ENCODE assay signal across 32 cellular contexts in the genomic region with DNA sequence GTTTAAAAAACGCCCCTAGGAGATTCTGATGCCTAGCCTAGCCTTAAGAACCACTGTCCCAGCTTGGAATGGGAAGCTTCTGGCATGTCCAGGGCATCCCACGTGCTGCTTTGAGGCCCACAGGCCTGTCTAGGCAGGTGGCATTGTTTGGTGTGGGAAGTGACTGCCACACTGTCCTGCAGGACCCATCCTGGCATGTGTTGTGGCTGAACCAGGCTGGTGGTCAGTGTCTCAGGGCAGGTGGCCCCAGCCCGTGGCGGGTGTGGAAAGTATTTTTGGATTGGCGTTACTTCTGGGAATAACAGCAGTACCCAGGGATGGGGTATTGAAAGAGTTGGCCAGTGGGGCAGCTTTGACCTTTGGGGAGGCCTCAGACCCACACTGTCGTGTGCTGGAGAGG. TPM values are rescaled to one million over a fixed set of nuclear protein-coding genes. Genes with fewer than 3 reads are reported as not detected.
DNase-seq lines count a peak whose midpoint lies in the region; ATAC-seq, FAIRE-seq and TF ChIP-seq lines count a peak whose summit lies in the region.
"Had no signal": no experiment of that assay in that cellular context is flagged by ENCODE, and none has a peak within 500 bp of the region (broad histone marks: within the 10 kb centered on the region; RNA-seq: fewer than 3 reads in every experiment).

No MANE protein-coding gene starts in this region.

- H3K9me3 ChIP-seq in HepG2 (ENCODE audit: low read length) = no peaks in the 10 kb centered on the region
- no peaks in the 10 kb centered on the region for H3K9me3 ChIP-seq in right lobe of liver
- H3K9me3 ChIP-seq in naive thymus-derived CD4-positive, alpha-beta T cell (ENCODE audit: control insufficient read depth in 2 of 3, low read length in 3 of 3) = no peaks in the 10 kb centered on the region
- H3K9me3 ChIP-seq: esophagus squamous epithelium, Peyer's patch, testis had no signal

- no peak overlapping the region for H3K4me3 Mint-ChIP-seq in activated CD4-positive, alpha-beta T cell treated with anti-CD3 and anti-CD28 coated beads for 36 hours
- H3K4me3 Mint-ChIP-seq in naive thymus-derived CD4-positive, alpha-beta T cell = no peak overlapping the region
- no peak overlapping the region for H3K4me3 Mint-ChIP-seq in HFFc6
- H3K4me3 Mint-ChIP-seq: brain; stimulated activated naive CD8-positive, alpha-beta T cell treated with anti-CD3 and anti-CD28 coated beads, Interleukin-15, Interleukin-2, amounts not matched to agents 100 ng/mL and 50 ng/mL, for 24 hours had no signal

- in situ Hi-C loops in HepG2 (cut with HindIII; ENCODE audit: extremely low pct_ligation_motif_present, low pct_unique_long_range_greater_than_20kb) = no loop called here

- no peak overlapping the region for H3K4me2 ChIP-seq in HepG2 (ENCODE audit: low read depth, low read length)

- H3K27ac ChIP-seq in HepG2 (ENCODE audit: extremely low read length, insufficient read depth, low read length) (no peak overlapping the region), right lobe of liver (no peak overlapping the region)
- H3K27ac ChIP-seq in naive thymus-derived CD4-positive, alpha-beta T cell (ENCODE audit: low read depth, low read length) = peak overlapping the region; percentile 20
- H3K27ac ChIP-seq: C4-2B, dorsolateral prefrontal cortex, foreskin keratinocyte, GM23248, testis, VCaP had no signal

- TF ChIP-seq POLR2A in HepG2 (IDR thresholded peaks at IDR 0.05; ENCODE audit: insufficient read depth in 1 of 2, low read depth in 2 of 2, low read length in 2 of 2) (no peak), right lobe of liver (IDR thresholded peaks at IDR 0.05) (no peak)

- FAIRE-seq in HepG2 (lab: Jason Lieb, UNC) = no peak
- FAIRE-seq: G401.6, small intestine had no signal

- peak overlapping the region; percentile 71 for H3K27ac Mint-ChIP-seq in activated CD4-positive, alpha-beta T cell treated with anti-CD3 and anti-CD28 coated beads for 36 hours
- H3K27ac Mint-ChIP-seq in naive thymus-derived CD4-positive, alpha-beta T cell = peak overlapping the region in 5 of 9 donors; percentile 12 to 88 (median 28)
- H3K27ac Mint-ChIP-seq in HFFc6 = no peak overlapping the region

- no peaks in the 10 kb centered on the region for H3K9me3 Mint-ChIP-seq in activated CD4-positive, alpha-beta T cell treated with anti-CD3 and anti-CD28 coated beads for 36 hours (ENCODE audit: low read depth)
- no peaks in the 10 kb centered on the region for H3K9me3 Mint-ChIP-seq in naive thymus-derived CD4-positive, alpha-beta T cell
- H3K9me3 Mint-ChIP-seq in HFFc6 = no peaks in the 10 kb centered on the region
- H3K9me3 Mint-ChIP-seq: brain; IgD-negative memory B cell; naive B cell; stimulated activated naive CD8-positive, alpha-beta T cell treated with anti-CD3 and anti-CD28 coated beads, Interleukin-15, Interleukin-2, amounts not matched to agents 100 ng/mL and 50 ng/mL, for 24 hours had no signal

- H3K27me3 Mint-ChIP-seq in activated CD4-positive, alpha-beta T cell treated with anti-CD3 and anti-CD28 coated beads for 36 hours = no peaks in the 10 kb centered on the region
- H3K27me3 Mint-ChIP-seq in naive thymus-derived CD4-positive, alpha-beta T cell = no peaks in the 10 kb centered on the region
- no peaks in the 10 kb centered on the region; the same call in 1 of the 2 replicates for H3K27me3 Mint-ChIP-seq in HFFc6 (ENCODE audit: insufficient read depth)
- H3K27me3 Mint-ChIP-seq: brain; IgD-negative memory B cell; naive B cell; stimulated activated naive CD8-positive, alpha-beta T cell treated with anti-CD3 and anti-CD28 coated beads, Interleukin-15, Interleukin-2, amounts not matched to agents 100 ng/mL and 50 ng/mL, for 24 hours had no signal

- CTCF ChIA-PET in activated CD4-positive, alpha-beta T cell treated with anti-CD3 and anti-CD28 coated beads for 36 hours (lab: Charles Lee) = interaction anchor here (0.7 to 0.8 kb wide), 3 partner anchors 15 to 203 kb away, joined by 3 to 5 read pairs (median 3); no protein-coding TSS in a partner anchor
- CTCF ChIA-PET in HepG2 (lab: Yijun Ruan, JAX; ENCODE audit: low intra/inter-chr PET ratio, low total read pairs) = no interaction called here
- CTCF ChIA-PET in naive thymus-derived CD4-positive, alpha-beta T cell (lab: Charles Lee) = interaction anchor here (0.9 kb wide), 1 partner anchor 8 kb away, joined by 4 read pairs; no protein-coding TSS in a partner anchor

- ATAC-seq in activated CD4-positive, alpha-beta T cell treated with anti-CD3 and anti-CD28 coated beads for 36 hours = no peak
- ATAC-seq in HepG2 (0 out of 3 replicates have a peak, but pooled peaks have one; percentile 10), right lobe of liver (no peak), GM21360 (IDR thresholded peaks at IDR 0.05; ENCODE audit: unreplicated experiment) (no peak)
- no peak for ATAC-seq in naive thymus-derived CD4-positive, alpha-beta T cell
- ATAC-seq: foreskin keratinocyte had no signal

- no peak for TF ChIP-seq RAD21 in HepG2 (CRISPR knock-in tag; IDR thresholded peaks at IDR 0.05)

- H3K4me1 ChIP-seq in HepG2 (ENCODE audit: insufficient read depth, low read length) (no peaks in the 10 kb centered on the region), right lobe of liver (peaks cover 0 to 10% (median 2%) of the 10 kb centered on the region in 4 donors)
- H3K4me1 ChIP-seq in naive thymus-derived CD4-positive, alpha-beta T cell (ENCODE audit: control insufficient read depth in 2 of 2, insufficient read depth in 2 of 2, low read length in 2 of 2) = peaks cover 5 to 7% of the 10 kb centered on the region in 2 donors
- H3K4me1 ChIP-seq: testis had no signal

- peaks cover 51% of the 10 kb centered on the region for H3K36me3 Mint-ChIP-seq in activated CD4-positive, alpha-beta T cell treated with anti-CD3 and anti-CD28 coated beads for 36 hours (ENCODE audit: low read depth)
- peaks cover 14 to 33% (median 18%) of the 10 kb centered on the region in 5 donors for H3K36me3 Mint-ChIP-seq in naive thymus-derived CD4-positive, alpha-beta T cell
- peaks cover 20% of the 10 kb centered on the region for H3K36me3 Mint-ChIP-seq in HFFc6 (ENCODE audit: low read depth)

- no peak for TF ChIP-seq CTCF in HepG2 (CRISPR knock-in tag; IDR thresholded peaks at IDR 0.05)
- TF ChIP-seq CTCF in right lobe of liver (IDR thresholded peaks at IDR 0.05) = no peak
- no peak for TF ChIP-seq CTCF in HFFc6 (IDR thresholded peaks at IDR 0.05)

- H3K9ac ChIP-seq in HepG2 (ENCODE audit: insufficient read depth, low read depth, low read length) = no peak overlapping the region
- H3K9ac ChIP-seq: GM23248 had no signal

- H3K79me2 ChIP-seq in HepG2 (ENCODE audit: insufficient read depth, low read length) = no peaks in the 10 kb centered on the region

- TF ChIP-seq EP300 in HepG2 (IDR thresholded peaks at IDR 0.05; ENCODE audit: low read depth in 2 of 2, low read length in 2 of 2) = no peak
- no peak for TF ChIP-seq EP300 in HepG2 (CRISPR knock-in tag; IDR thresholded peaks at IDR 0.05; ENCODE audit: borderline replicate concordance)

- H3K4me1 Mint-ChIP-seq in activated CD4-positive, alpha-beta T cell treated with anti-CD3 and anti-CD28 coated beads for 36 hours = peaks cover 34% of the 10 kb centered on the region
- peaks cover 14 to 57% (median 30%) of the 10 kb centered on the region in 7 donors for H3K4me1 Mint-ChIP-seq in naive thymus-derived CD4-positive, alpha-beta T cell
- peaks cover 21% of the 10 kb centered on the region for H3K4me1 Mint-ChIP-seq in HFFc6 (ENCODE audit: low read depth)

- BruUV-seq in HepG2 (replicated peaks; lab: Mats Ljungman, UMichigan) = no TSS peak

- DNase-seq in activated CD4-positive, alpha-beta T cell treated with anti-CD3 and anti-CD28 coated beads for 36 hours = no peak
- DNase-seq in activated CD4-positive, alpha-beta T cell treated with anti-CD3 and anti-CD28 coated beads for 1 hour = no peak
- no peak for DNase-seq in HepG2 (ENCODE audit: low spot score)
- DNase-seq in right lobe of liver = no peak
- DNase-seq in naive thymus-derived CD4-positive, alpha-beta T cell = no peak
- no peak for DNase-seq in NCI-H1417 (lab: John Stamatoyannopoulos, UW)
- no peak for DNase-seq in HFFc6
- DNase-seq: 8988T; activated CD4-positive, alpha-beta T cell treated with anti-CD3 and anti-CD28 coated beads, Interleukin-2, amount 50 U/mL, for 4 hours; amniotic stem cell; DMS79; dorsolateral prefrontal cortex; esophagus squamous epithelium; foreskin keratinocyte; GM23248; naive B cell; NCI-H1694; NCI-H446; NCI-H748 treated with DMSO at 0.1 percent for 48 hours; occipital lobe; Peyer's patch; SHP77 treated with DMSO at 0.1 percent for 48 hours; small intestine; T1000; testis had no signal

- H2AFZ ChIP-seq in HepG2 (ENCODE audit: low read length) = no peak overlapping the region
- H2AFZ ChIP-seq: GM23248 had no signal

- intact Hi-C loops in activated CD4-positive, alpha-beta T cell treated with anti-CD3 and anti-CD28 coated beads for 36 hours (cut with DNase I, micrococcal nuclease) = no loop called here
- intact Hi-C loops in HepG2 (cut with micrococcal nuclease; ENCODE audit: unreplicated experiment) (no loop called here), right lobe of liver (cut with DNase I) (no loop called here)
- intact Hi-C loops in naive thymus-derived CD4-positive, alpha-beta T cell (cut with micrococcal nuclease) = no loop called here

- POLR2A ChIA-PET in activated CD4-positive, alpha-beta T cell treated with anti-CD3 and anti-CD28 coated beads for 36 hours (lab: Charles Lee) = interaction anchor here (0.5 kb wide), 1 partner anchor 44 kb away, joined by 3 read pairs; no protein-coding TSS in a partner anchor
- POLR2A ChIA-PET in HepG2 (lab: Yijun Ruan, JAX) = interaction anchor here (1.0 kb wide), 1 partner anchor 48 kb away, joined by 3 read pairs; no protein-coding TSS in a partner anchor
- POLR2A ChIA-PET in naive thymus-derived CD4-positive, alpha-beta T cell (lab: Charles Lee) = no interaction called here

- peaks cover 26 to 64% of the 10 kb centered on the region in 2 experiments; a peak in 4 of 5 replicates for H3K36me3 ChIP-seq in HepG2 (replicated peaks in 1 of 2; ENCODE audit: control insufficient read depth in 1 of 2, insufficient read depth in 2 of 2, low read length in 2 of 2)
- H3K36me3 ChIP-seq in right lobe of liver = peaks cover 0 to 27% (median 13%) of the 10 kb centered on the region in 4 donors
- H3K36me3 ChIP-seq in naive thymus-derived CD4-positive, alpha-beta T cell (ENCODE audit: control insufficient read depth in 2 of 3, insufficient read depth in 3 of 3, low read length in 3 of 3) = peaks cover 6 to 73% (median 18%) of the 10 kb centered on the region in 3 experiments

- H3K4me3 ChIP-seq in HepG2 (replicated peaks in 1 of 3; ENCODE audit: insufficient read depth in 1 of 3, low read depth in 2 of 3, low read length in 3 of 3) (no peak overlapping the region), right lobe of liver (no peak overlapping the region)
- H3K4me3 ChIP-seq in naive thymus-derived CD4-positive, alpha-beta T cell (ENCODE audit: low read length) = no peak overlapping the region
- H3K4me3 ChIP-seq: dorsolateral prefrontal cortex, esophagus squamous epithelium, GM23248, Peyer's patch, testis had no signal

- no peaks in the 10 kb centered on the region for H3K27me3 ChIP-seq in HepG2 (ENCODE audit: control insufficient read depth in 1 of 2, insufficient read depth in 2 of 2, low read length in 2 of 2)
- no peaks in the 10 kb centered on the region for H3K27me3 ChIP-seq in right lobe of liver
- H3K27me3 ChIP-seq in naive thymus-derived CD4-positive, alpha-beta T cell (ENCODE audit: control insufficient read depth in 2 of 2, insufficient read depth in 2 of 2, low read length in 2 of 2) = no peaks in the 10 kb centered on the region
- H3K27me3 ChIP-seq: dorsolateral prefrontal cortex, esophagus squamous epithelium, foreskin keratinocyte, Peyer's patch, testis had no signal

- peaks cover 15% of the 10 kb centered on the region; the same call in 1 of the 2 replicates for H4K20me1 ChIP-seq in HepG2 (ENCODE audit: insufficient read depth, low read length)

- 99% methylated on average over 6 of the region's 6 CpGs for WGBS in HepG2 (ENCODE audit: low lambda C conversion rate)
- 100% methylated on average over 1 of the region's 6 CpGs for WGBS in right lobe of liver (ENCODE audit: insufficient coverage, low coverage, low lambda C conversion rate, missing lambda C conversion rate)

RNA-seq across cellular contexts. Expression of gene PGS1, which starts 27.9 kb away (rescaled TPM):
- 10 to 100 TPM; 73.3 to 75.0 TPM for total RNA-seq in activated CD4-positive, alpha-beta T cell treated with anti-CD3 and anti-CD28 coated beads for 36 hours
- total RNA-seq in HepG2 (2016; rRNA removed; fragmentation: Illumina TruSeq; extraction: Trizol) = 18.8 and 25.9 TPM in 2 replicates
- 10.8 and 10.9 TPM in 2 replicates for total RNA-seq in HepG2 (2016; cell fraction: cytosol; rRNA removed; fragmentation: Illumina TruSeq; extraction: Trizol; ENCODE audit: low read depth)
- total RNA-seq in HepG2 (2016; cell fraction: insoluble cytoplasmic fraction; rRNA removed; fragmentation: Illumina TruSeq; extraction: Trizol) = 14.8 and 27.5 TPM in 2 replicates
- total RNA-seq in HepG2 (2016; cell fraction: membrane; rRNA removed; fragmentation: Illumina TruSeq; extraction: Trizol) = 11.3 and 11.9 TPM in 2 replicates
- 27.4 and 30.7 TPM in 2 replicates for total RNA-seq in HepG2 (2016; cell fraction: nucleus; rRNA removed; fragmentation: Illumina TruSeq; extraction: Trizol)
- polyA plus RNA-seq in HepG2 (2011; rRNA removed) = 31.5 and 42.3 TPM in 2 replicates
- 30.6 and 33.0 TPM in 2 replicates for polyA plus RNA-seq in HepG2 (2011; cell fraction: cytosol; rRNA removed)
- polyA plus RNA-seq in HepG2 (2011; cell fraction: nucleus; rRNA removed) = 151 and 153 TPM in 2 replicates
- 18.3 and 27.7 TPM in 2 replicates for polyA plus RNA-seq in HepG2 (2012)
- 2.9 and 3.9 TPM in 2 replicates for polyA plus RNA-seq in HepG2 (2016; cell fraction: cytosol; fragmentation: Illumina TruSeq; extraction: Trizol; ENCODE audit: low read depth)
- polyA plus RNA-seq in HepG2 (2016; cell fraction: insoluble cytoplasmic fraction; fragmentation: Illumina TruSeq; extraction: Trizol; ENCODE audit: low read depth) = 12.8 and 16.5 TPM in 2 replicates
- 6.1 and 6.7 TPM in 2 replicates for polyA plus RNA-seq in HepG2 (2016; cell fraction: membrane; fragmentation: Illumina TruSeq; extraction: Trizol; ENCODE audit: low read depth)
- polyA plus RNA-seq in HepG2 (2016; cell fraction: nucleus; fragmentation: Illumina TruSeq; extraction: Trizol; ENCODE audit: insufficient read depth, low read depth) = 50.4 and 56.8 TPM in 2 replicates
- 49.2 and 54.3 TPM in 2 replicates for polyA minus RNA-seq in HepG2 (2011; rRNA and poly(A)+ RNA removed; ENCODE audit: low replicate concordance)
- polyA minus RNA-seq in HepG2 (2011; cell fraction: cytosol; rRNA and poly(A)+ RNA removed) = 13.6 and 15.2 TPM in 2 replicates
- 58.3 and 63.7 TPM in 2 replicates for polyA minus RNA-seq in HepG2 (2011; cell fraction: nucleus; rRNA and poly(A)+ RNA removed)
- 10 to 100 TPM in 5 of 6 experiments, 1 to 10 TPM in 1; 8.8 to 17.5 (median 13.4) TPM for total RNA-seq in right lobe of liver
- 10 to 100 TPM; 66.6 to 84.3 (median 82.0) TPM for total RNA-seq in naive thymus-derived CD4-positive, alpha-beta T cell
- polyA plus RNA-seq in naive thymus-derived CD4-positive, alpha-beta T cell = 10 to 100 TPM; 36.1 to 52.3 TPM
- total RNA-seq in HFFc6 (2021; fragmentation: NEBNext Ultra II Directional; extraction: Animal tissue kit (Norgen Biotek cat#: 25700)) = 10 to 100 TPM; 20.2 to 26.1 (median 24.5) TPM

RNA-seq across cellular contexts. Expression of gene SOCS3, which starts 46.5 kb away (rescaled TPM):
- total RNA-seq in activated CD4-positive, alpha-beta T cell treated with anti-CD3 and anti-CD28 coated beads for 36 hours = 100 to 1,000 TPM; 150 to 162 TPM
- total RNA-seq in HepG2 (2016; rRNA removed; fragmentation: Illumina TruSeq; extraction: Trizol) (0.66 and 0.77 TPM in 2 replicates), right lobe of liver (10 to 100 TPM in 4 of 6 experiments, 1 to 10 TPM in 2; 1.2 to 87.3 (median 24.1) TPM)
- 0.30 and 0.35 TPM in 2 replicates for total RNA-seq in HepG2 (2016; cell fraction: cytosol; rRNA removed; fragmentation: Illumina TruSeq; extraction: Trizol; ENCODE audit: low read depth)
- total RNA-seq in HepG2 (2016; cell fraction: insoluble cytoplasmic fraction; rRNA removed; fragmentation: Illumina TruSeq; extraction: Trizol) = 0.59 and 0.95 TPM in 2 replicates
- total RNA-seq in HepG2 (2016; cell fraction: membrane; rRNA removed; fragmentation: Illumina TruSeq; extraction: Trizol) = 0.83 and 0.93 TPM in 2 replicates
- 0.66 and 1.2 TPM in 2 replicates for total RNA-seq in HepG2 (2016; cell fraction: nucleus; rRNA removed; fragmentation: Illumina TruSeq; extraction: Trizol)
- 2.4 and 3.2 TPM in 2 replicates for polyA plus RNA-seq in HepG2 (2011; rRNA removed)
- 2.4 and 2.6 TPM in 2 replicates for polyA plus RNA-seq in HepG2 (2011; cell fraction: cytosol; rRNA removed)
- polyA plus RNA-seq in HepG2 (2011; cell fraction: nucleus; rRNA removed) = 4.1 and 5.9 TPM in 2 replicates
- 0.94 and 3.5 TPM in 2 replicates for polyA plus RNA-seq in HepG2 (2012)
- 0.05 and 0.10 TPM in 2 replicates for polyA plus RNA-seq in HepG2 (2016; cell fraction: cytosol; fragmentation: Illumina TruSeq; extraction: Trizol; ENCODE audit: low read depth)
- polyA plus RNA-seq in HepG2 (2016; cell fraction: insoluble cytoplasmic fraction; fragmentation: Illumina TruSeq; extraction: Trizol; ENCODE audit: low read depth) = 0.32 and 0.52 TPM in 2 replicates
- 0.27 and 0.28 TPM in 2 replicates for polyA plus RNA-seq in HepG2 (2016; cell fraction: membrane; fragmentation: Illumina TruSeq; extraction: Trizol; ENCODE audit: low read depth)
- 1.1 and 1.3 TPM in 2 replicates for polyA plus RNA-seq in HepG2 (2016; cell fraction: nucleus; fragmentation: Illumina TruSeq; extraction: Trizol; ENCODE audit: insufficient read depth, low read depth)
- polyA minus RNA-seq in HepG2 (2011; rRNA and poly(A)+ RNA removed; ENCODE audit: low replicate concordance) = 11.0 and 18.7 TPM in 2 replicates
- polyA minus RNA-seq in HepG2 (2011; cell fraction: cytosol; rRNA and poly(A)+ RNA removed) = 6.9 and 7.9 TPM in 2 replicates
- 3.5 and 5.2 TPM in 2 replicates for polyA minus RNA-seq in HepG2 (2011; cell fraction: nucleus; rRNA and poly(A)+ RNA removed)
- 100 to 1,000 TPM in 3 of 5 experiments, 1 to 10 TPM in 2; 8.1 to 281 (median 110) TPM for total RNA-seq in naive thymus-derived CD4-positive, alpha-beta T cell
- 100 to 1,000 TPM in 1 of 2 donors, 10 to 100 TPM in 1; 58.4 to 206 TPM for polyA plus RNA-seq in naive thymus-derived CD4-positive, alpha-beta T cell
- 10 to 100 TPM; 27.4 to 37.2 (median 33.2) TPM for total RNA-seq in HFFc6 (2021; fragmentation: NEBNext Ultra II Directional; extraction: Animal tissue kit (Norgen Biotek cat#: 25700))
